Comparison of ENCODE assay signal across 10 cellular contexts in genomic region chr11:83035070-83035854, GRCh38. TPM values are rescaled to one million over a fixed set of nuclear protein-coding genes. Genes with fewer than 3 reads are reported as not detected.
DNase-seq lines count a peak whose midpoint lies in the region; ATAC-seq and TF ChIP-seq lines count a peak whose summit lies in the region.
"Had no signal": no experiment of that assay in that cellular context is flagged by ENCODE, and none has a peak within 500 bp of the region (broad histone marks: within the 10 kb centered on the region; RNA-seq: fewer than 3 reads in every experiment).

No MANE protein-coding gene starts in this region.

- CTCF ChIA-PET in Panc1 (lab: Charles Lee): no interaction called here

- ATAC-seq in Panc1: peak; percentile 42
- ATAC-seq in gastroesophageal sphincter: peak; percentile 32
- no peak for ATAC-seq in GM21737 (IDR thresholded peaks at IDR 0.05; ENCODE audit: unreplicated experiment)

- WGBS in gastroesophageal sphincter (ENCODE audit: low coverage in 1 of 2), 2 donors: 60 to 78% methylated on average over 4 to 5 of the region's 6 CpGs

- H3K27ac ChIP-seq in Panc1 (ENCODE audit: low read length) (peak overlapping the region; percentile 46; the same call in 1 of the 2 replicates), gastroesophageal sphincter (peak overlapping the region in 3 of 4 donors; percentile 76 to 83 (median 83)), uterus (peak overlapping the region; percentile 67 to 80)
- H3K27ac ChIP-seq: 22Rv1 had no signal

- TF ChIP-seq POLR2A in gastroesophageal sphincter (IDR thresholded peaks at IDR 0.05) (no peak), uterus (IDR thresholded peaks at IDR 0.05) (no peak)

- peaks cover 24% of the 10 kb centered on the region for H3K4me1 ChIP-seq in Panc1 (ENCODE audit: control insufficient read depth, insufficient read depth, low read length)
- H3K4me1 ChIP-seq in gastroesophageal sphincter: peaks cover 0 to 67% (median 19%) of the 10 kb centered on the region in 3 donors
- H3K4me1 ChIP-seq in uterus: peaks cover 0 to 5% of the 10 kb centered on the region in 2 donors

- POLR2A ChIA-PET in Panc1 (lab: Charles Lee): interaction anchor here (0.6 to 1.3 kb wide), 2 partner anchors 10 to 35 kb away, joined by 3 to 4 read pairs; no protein-coding TSS in a partner anchor

- in situ Hi-C loops in Panc1 (cut with HindIII; ENCODE audit: low pct_unique_long_range_greater_than_20kb, low sequenced_read_pairs): no loop called here

- H3K27me3 ChIP-seq in Panc1 (ENCODE audit: control insufficient read depth, insufficient read depth, low read length) (no peaks in the 10 kb centered on the region), gastroesophageal sphincter (no peaks in the 10 kb centered on the region), uterus (no peaks in the 10 kb centered on the region)

- H3K4me3 ChIP-seq in Panc1 (ENCODE audit: low read depth in 2 of 2, low read length in 2 of 2) (no peak overlapping the region), gastroesophageal sphincter (no peak overlapping the region), uterus (no peak overlapping the region)

- no TSS peak for BruUV-seq in Panc1 (replicated peaks; lab: Mats Ljungman, UMichigan)

- intact Hi-C loops in Panc1 (cut with micrococcal nuclease; ENCODE audit: unreplicated experiment): no loop called here
- intact Hi-C loops in uterus (cut with DNase I; ENCODE audit: low total_unique reads): no loop called here

- TF ChIP-seq CTCF in Panc1 (IDR thresholded peaks at IDR 0.05) (no peak), gastroesophageal sphincter (IDR thresholded peaks at IDR 0.05) (no peak), uterus (IDR thresholded peaks at IDR 0.05) (no peak)

- H3K36me3 ChIP-seq in Panc1 (ENCODE audit: control insufficient read depth, insufficient read depth, low read length) (no peaks in the 10 kb centered on the region), gastroesophageal sphincter (no peaks in the 10 kb centered on the region), uterus (no peaks in the 10 kb centered on the region)

- TF ChIP-seq EP300 in gastroesophageal sphincter (IDR thresholded peaks at IDR 0.05): no peak

- no peaks in the 10 kb centered on the region for H3K9me3 ChIP-seq in Panc1 (ENCODE audit: control insufficient read depth, insufficient read depth, low read depth, low read length)
- H3K9me3 ChIP-seq in gastroesophageal sphincter: no peaks in the 10 kb centered on the region
- no peaks in the 10 kb centered on the region for H3K9me3 ChIP-seq in uterus

- peak; percentile 52 for DNase-seq in DMS 273 (lab: John Stamatoyannopoulos, UW; ENCODE audit: unreplicated experiment)
- no peak for DNase-seq in DMS 273 treated with DMSO at 0.1 percent for 48 hours (lab: John Stamatoyannopoulos, UW)
- no peak for DNase-seq in Panc1 (ENCODE audit: low read depth, low spot score)
- peak in 1 of 2 donors; percentile 35 for DNase-seq in uterus
- no peak for DNase-seq in activated CD4-positive, alpha-beta T cell treated with anti-CD3 and anti-CD28 coated beads for 48 hours
- no peak for DNase-seq in NCI-H2196 (lab: John Stamatoyannopoulos, UW; ENCODE audit: unreplicated experiment)
- DNase-seq: activated CD4-positive, alpha-beta memory T cell treated with anti-CD3 and anti-CD28 coated beads, Interleukin-2, amount 10 ng/mL, durations not matched to agents 7 days and 5 days had no signal

RNA-seq across cellular contexts. Expression of gene RAB30, which starts 36.4 kb away (rescaled TPM):
- 19.0 TPM for total RNA-seq in Panc1 (2021; ENCODE audit: unreplicated experiment)
- 12.3 TPM for polyA plus RNA-seq in Panc1 (2012; ENCODE audit: insufficient read length)
- 10 to 100 TPM; 18.7 to 36.6 (median 27.5) TPM for total RNA-seq in gastroesophageal sphincter
- total RNA-seq in uterus: 100 to 1,000 TPM in 1 of 4 donors, 10 to 100 TPM in 3; 12.4 to 113 (median 48.4) TPM
